ENCODE assay signal across 20 cellular contexts in the genomic region with DNA sequence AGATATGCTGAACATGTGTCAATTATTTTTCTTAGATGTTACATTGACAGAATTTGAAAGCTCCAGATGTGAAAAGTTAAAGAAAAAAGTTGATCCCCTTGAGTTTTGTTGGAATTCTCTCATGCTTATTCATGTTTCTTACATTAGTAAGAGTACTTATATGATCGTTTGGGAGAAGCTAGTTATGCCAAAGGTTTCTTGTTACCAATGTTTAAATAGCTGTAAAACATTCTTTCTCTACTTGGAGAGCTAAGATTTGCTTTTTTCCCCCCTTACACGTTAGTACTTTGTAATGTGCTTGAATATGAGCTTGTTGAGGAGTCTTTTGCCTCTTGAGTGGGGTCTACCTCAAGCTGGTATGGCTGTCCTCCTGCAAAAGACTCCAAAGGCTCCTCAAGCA.
"Had no signal": no experiment of that assay in that cellular context is flagged by ENCODE, and none has a peak within 500 bp of the region (broad histone marks: within the 10 kb centered on the region; RNA-seq: fewer than 3 reads in every experiment).

No MANE protein-coding gene starts in this region.

- H3K36me3 ChIP-seq: esophagus squamous epithelium, neutrophil, ovary, prostate gland, upper lobe of left lung had no signal

- ATAC-seq: activated CD8-positive, alpha-beta memory T cell treated with anti-CD3 and anti-CD28 coated beads, Interleukin-2, amount 10 ng/mL, durations not matched to agents 7 days and 5 days; activated CD8-positive, alpha-beta T cell treated with anti-CD3 and anti-CD28 coated beads for 36 hours; left ventricle myocardium superior; natural killer cell treated with Interleukin-12 subunit alpha and Interleukin-12 subunit beta and Interleukin-15 and Interleukin-18, amount 100 ng/mL, for 72 hours; stimulated activated naive CD8-positive, alpha-beta T cell treated with anti-CD3 and anti-CD28 coated beads, Interleukin-15, Interleukin-2, amounts not matched to agents 100 U/mL and 50 U/mL, for 24 hours had no signal

- DNase-seq: activated CD4-positive, alpha-beta T cell treated with anti-CD3 and anti-CD28 coated beads for 48 hours; activated CD8-positive, alpha-beta memory T cell treated with anti-CD3 and anti-CD28 coated beads, Interleukin-2, amount 10 ng/mL, durations not matched to agents 7 days and 5 days; activated CD8-positive, alpha-beta T cell treated with anti-CD3 and anti-CD28 coated beads for 36 hours; activated gamma-delta T cell; activated T-cell treated with anti-CD3 and anti-CD28 coated beads for 4 hours; anterior cingulate cortex; central memory CD4-positive, alpha-beta T cell; dorsolateral prefrontal cortex; esophagus squamous epithelium; left ventricle myocardium superior; mammary epithelial cell; midbrain; ovary; stimulated activated CD4-positive, alpha-beta T cell treated with anti-CD3 and anti-CD28 coated beads, Interleukin-4, amount 100 ng/mL, for 4 hours; stimulated activated naive CD8-positive, alpha-beta T cell treated with anti-CD3 and anti-CD28 coated beads, Interleukin-15, Interleukin-2, amounts not matched to agents 100 U/mL and 50 U/mL, for 24 hours; upper lobe of left lung had no signal

- H3K4me3 ChIP-seq: dorsolateral prefrontal cortex, esophagus squamous epithelium, ovary, prostate gland, upper lobe of left lung had no signal

- H3K4me1 ChIP-seq: esophagus squamous epithelium, prostate gland, upper lobe of left lung had no signal

- H3K27ac ChIP-seq: dorsolateral prefrontal cortex, esophagus squamous epithelium, neutrophil, ovary, prostate gland, upper lobe of left lung had no signal

- FAIRE-seq: colon had no signal

- H3K9me3 ChIP-seq: esophagus squamous epithelium, neutrophil, ovary, prostate gland, upper lobe of left lung had no signal

- H3K27me3 ChIP-seq: dorsolateral prefrontal cortex, esophagus squamous epithelium, neutrophil, ovary, upper lobe of left lung had no signal
